In genomic region chr19:47653856-47654255, GRCh38 we compare ENCODE assay signal across 16 cellular contexts. TPM values are rescaled to one million over a fixed set of nuclear protein-coding genes. Genes with fewer than 3 reads are reported as not detected.
DNase-seq lines count a peak whose midpoint lies in the region; ATAC-seq and TF ChIP-seq lines count a peak whose summit lies in the region.
"Had no signal": no experiment of that assay in that cellular context is flagged by ENCODE, and none has a peak within 500 bp of the region (broad histone marks: within the 10 kb centered on the region; RNA-seq: fewer than 3 reads in every experiment).

No MANE protein-coding gene starts in this region.

- no peaks in the 10 kb centered on the region; the same call in none of the 2 replicates for H3K36me3 ChIP-seq in Caco-2 (ENCODE audit: control insufficient read depth, insufficient read depth, low read length)
- H3K36me3 ChIP-seq in GM23338 (ENCODE audit: insufficient read depth) = peaks cover 7% of the 10 kb centered on the region; the same call in 1 of the 2 replicates
- no peaks in the 10 kb centered on the region for H3K36me3 ChIP-seq in gastrocnemius medialis
- H3K36me3 ChIP-seq: HAP-1 had no signal

- in situ Hi-C loops in gastrocnemius medialis (cut with MboI; ENCODE audit: low sequenced_read_pairs in 4 of 4) = no loop called here

- no peak for DNase-seq in Caco-2
- no peak for DNase-seq in GM23338 (ENCODE audit: low spot score)
- DNase-seq in WTC11 (ENCODE audit: low spot score) = no peak
- DNase-seq in gastrocnemius medialis = peak; percentile 68 to 89
- no peak for DNase-seq in kidney glomerular epithelial cell (lab: John Stamatoyannopoulos, UW)
- no peak for DNase-seq in DMS153 treated with DMSO at 0.1 percent for 48 hours (lab: John Stamatoyannopoulos, UW; ENCODE audit: unreplicated experiment)
- DNase-seq: BE2C; CD4-positive, alpha-beta memory T cell; DMS153; DND-41; GDM1; HFFc6 had no signal

- H3K27ac Mint-ChIP-seq in Caco-2 (ENCODE audit: unreplicated experiment) (peak overlapping the region; percentile 31), GM23338 (no peak overlapping the region), WTC11 (0 out of 2 replicates have a peak overlapping the region, but pooled peaks have one; percentile 43)
- H3K27ac Mint-ChIP-seq: HFFc6 had no signal

- H3K9me3 ChIP-seq in Caco-2 (peaks cover 12% of the 10 kb centered on the region), gastrocnemius medialis (no peaks in the 10 kb centered on the region)
- H3K9me3 ChIP-seq: A549, BE2C, HAP-1 had no signal

- H3K4me3 Mint-ChIP-seq in Caco-2 (ENCODE audit: unreplicated experiment) (no peak overlapping the region), GM23338 (no peak overlapping the region), WTC11 (no peak overlapping the region)
- H3K4me3 Mint-ChIP-seq: CD4-positive, alpha-beta memory T cell; HFFc6 had no signal

- intact Hi-C loops in Caco-2 (cut with micrococcal nuclease; ENCODE audit: unreplicated experiment) = no loop called here
- intact Hi-C loops in gastrocnemius medialis (cut with DNase I; ENCODE audit: low total_unique reads) = no loop called here

- BruUV-seq in Caco-2 (replicated peaks; lab: Mats Ljungman, UMichigan) = no TSS peak

- H3K27me3 ChIP-seq in Caco-2 (replicated peaks; ENCODE audit: control insufficient read depth, insufficient read depth, low read length) (no peaks in the 10 kb centered on the region), GM23338 (ENCODE audit: insufficient read depth) (no peaks in the 10 kb centered on the region), gastrocnemius medialis (no peaks in the 10 kb centered on the region)
- H3K27me3 ChIP-seq: BE2C had no signal

- peaks cover 3% of the 10 kb centered on the region; the same call in 1 of the 2 replicates for H3K9me2 ChIP-seq in GM23338 (ENCODE audit: insufficient read depth)

- H3K4me1 ChIP-seq in Caco-2 (peaks cover 33% of the 10 kb centered on the region), GM23338 (ENCODE audit: insufficient read depth) (peaks cover 9% of the 10 kb centered on the region; the same call in 1 of the 2 replicates), gastrocnemius medialis (peaks cover 22 to 33% of the 10 kb centered on the region in 2 donors)
- H3K4me1 ChIP-seq: BE2C, HAP-1 had no signal

- CTCF ChIA-PET in Caco-2 (lab: Charles Lee) = no interaction called here
- CTCF ChIA-PET in WTC11 (lab: Charles Lee) = no interaction called here

- TF ChIP-seq CTCF in Caco-2 (IDR thresholded peaks at IDR 0.05; ENCODE audit: insufficient read depth in 1 of 2, low read depth in 1 of 2, low read length in 1 of 2, severe bottlenecking in 1 of 2, unreplicated experiment in 1 of 2) (no peak), GM23338 (conservative IDR thresholded peaks at IDR 0.05; ENCODE audit: low read depth in 2 of 2) (no peak), WTC11 (IDR thresholded peaks at IDR 0.05) (no peak), gastrocnemius medialis (IDR thresholded peaks at IDR 0.05 in 4 of 5, conservative IDR thresholded peaks at IDR 0.05 in 1 of 5) (no peak)

- peaks cover 35% of the 10 kb centered on the region for H4K20me1 ChIP-seq in GM23338 (replicated peaks; ENCODE audit: insufficient read depth)

- TF ChIP-seq POLR2A in gastrocnemius medialis (IDR thresholded peaks at IDR 0.05) = peak; percentile 15 to 19

- no peak overlapping the region for H2AFZ ChIP-seq in GM23338

- H3K36me3 Mint-ChIP-seq in Caco-2 (ENCODE audit: insufficient read depth, unreplicated experiment) (peaks cover 88% of the 10 kb centered on the region), GM23338 (ENCODE audit: low read depth) (peaks cover 23% of the 10 kb centered on the region), WTC11 (peaks cover 22% of the 10 kb centered on the region)

- H3K4me1 Mint-ChIP-seq in Caco-2 (ENCODE audit: low read depth, unreplicated experiment) (peaks cover 39% of the 10 kb centered on the region), GM23338 (peaks cover 4% of the 10 kb centered on the region; the same call in 1 of the 3 replicates), WTC11 (peaks cover 6% of the 10 kb centered on the region)

- no peak overlapping the region for H3K4me2 ChIP-seq in GM23338
- H3K4me2 ChIP-seq: A549 had no signal

- no peaks in the 10 kb centered on the region for H3K9me3 Mint-ChIP-seq in Caco-2 (ENCODE audit: unreplicated experiment)
- H3K9me3 Mint-ChIP-seq in GM23338 = peaks cover 4% of the 10 kb centered on the region; the same call in 1 of the 3 replicates
- peaks cover 6% of the 10 kb centered on the region for H3K9me3 Mint-ChIP-seq in WTC11
- H3K9me3 Mint-ChIP-seq: HFFc6 had no signal

- H3K27me3 Mint-ChIP-seq in Caco-2 (ENCODE audit: insufficient read depth, unreplicated experiment) = no peaks in the 10 kb centered on the region
- H3K27me3 Mint-ChIP-seq in GM23338 (ENCODE audit: insufficient read depth, low read depth, poor library complexity) = peaks cover 5% of the 10 kb centered on the region
- H3K27me3 Mint-ChIP-seq in WTC11 (ENCODE audit: low read depth) = no peaks in the 10 kb centered on the region
- H3K27me3 Mint-ChIP-seq: CD4-positive, alpha-beta memory T cell had no signal

- peaks cover 92% of the 10 kb centered on the region for H3K79me2 ChIP-seq in GM23338 (replicated peaks; ENCODE audit: insufficient read depth)

- 0 out of 2 replicates have a peak overlapping the region, but pooled peaks have one; percentile 30 for H3K27ac ChIP-seq in GM23338 (ENCODE audit: low read depth)
- H3K27ac ChIP-seq in gastrocnemius medialis = peak overlapping the region; percentile 51 to 95 (median 79)
- H3K27ac ChIP-seq: A549, C4-2B had no signal

- no peaks in the 10 kb centered on the region for H3F3A ChIP-seq in GM23338 (replicated peaks; ENCODE audit: low read depth)

- ATAC-seq in GM23338 (no peak), WTC11 (no peak), gastrocnemius medialis (peak; percentile 59 to 83)
- ATAC-seq: A549, HepG2 had no signal

- POLR2A ChIA-PET in Caco-2 (lab: Charles Lee) = no interaction called here
- POLR2A ChIA-PET in WTC11 (lab: Charles Lee) = no interaction called here

- H3K4me3 ChIP-seq in Caco-2 (ENCODE audit: low read depth, low read length) (no peak overlapping the region), GM23338 (no peak overlapping the region), gastrocnemius medialis (no peak overlapping the region)
- H3K4me3 ChIP-seq: A549, HAP-1 had no signal

TF ChIP-seq in GM23338, 12 proteins besides CTCF, POLR2A, EP300 and RAD21 (continues in another document):
- TF ChIP-seq JUNB (IDR thresholded peaks at IDR 0.05; ENCODE audit: unreplicated experiment) = no peak

TF ChIP-seq in WTC11, 78 proteins besides CTCF, POLR2A, EP300 and RAD21 (continues in another document):
- TF ChIP-seq FOXP1 (CRISPR knock-in tag; IDR thresholded peaks at IDR 0.05; ENCODE audit: borderline replicate concordance) (no peak), TCF7 (CRISPR knock-in tag; IDR thresholded peaks at IDR 0.05; ENCODE audit: low read depth) (no peak), NFE2L1 (CRISPR knock-in tag; IDR thresholded peaks at IDR 0.05) (no peak), GRHL2 (CRISPR knock-in tag; IDR thresholded peaks at IDR 0.05; ENCODE audit: insufficient replicate concordance, severe bottlenecking) (no peak)
- TF ChIP-seq, protein P1, sequence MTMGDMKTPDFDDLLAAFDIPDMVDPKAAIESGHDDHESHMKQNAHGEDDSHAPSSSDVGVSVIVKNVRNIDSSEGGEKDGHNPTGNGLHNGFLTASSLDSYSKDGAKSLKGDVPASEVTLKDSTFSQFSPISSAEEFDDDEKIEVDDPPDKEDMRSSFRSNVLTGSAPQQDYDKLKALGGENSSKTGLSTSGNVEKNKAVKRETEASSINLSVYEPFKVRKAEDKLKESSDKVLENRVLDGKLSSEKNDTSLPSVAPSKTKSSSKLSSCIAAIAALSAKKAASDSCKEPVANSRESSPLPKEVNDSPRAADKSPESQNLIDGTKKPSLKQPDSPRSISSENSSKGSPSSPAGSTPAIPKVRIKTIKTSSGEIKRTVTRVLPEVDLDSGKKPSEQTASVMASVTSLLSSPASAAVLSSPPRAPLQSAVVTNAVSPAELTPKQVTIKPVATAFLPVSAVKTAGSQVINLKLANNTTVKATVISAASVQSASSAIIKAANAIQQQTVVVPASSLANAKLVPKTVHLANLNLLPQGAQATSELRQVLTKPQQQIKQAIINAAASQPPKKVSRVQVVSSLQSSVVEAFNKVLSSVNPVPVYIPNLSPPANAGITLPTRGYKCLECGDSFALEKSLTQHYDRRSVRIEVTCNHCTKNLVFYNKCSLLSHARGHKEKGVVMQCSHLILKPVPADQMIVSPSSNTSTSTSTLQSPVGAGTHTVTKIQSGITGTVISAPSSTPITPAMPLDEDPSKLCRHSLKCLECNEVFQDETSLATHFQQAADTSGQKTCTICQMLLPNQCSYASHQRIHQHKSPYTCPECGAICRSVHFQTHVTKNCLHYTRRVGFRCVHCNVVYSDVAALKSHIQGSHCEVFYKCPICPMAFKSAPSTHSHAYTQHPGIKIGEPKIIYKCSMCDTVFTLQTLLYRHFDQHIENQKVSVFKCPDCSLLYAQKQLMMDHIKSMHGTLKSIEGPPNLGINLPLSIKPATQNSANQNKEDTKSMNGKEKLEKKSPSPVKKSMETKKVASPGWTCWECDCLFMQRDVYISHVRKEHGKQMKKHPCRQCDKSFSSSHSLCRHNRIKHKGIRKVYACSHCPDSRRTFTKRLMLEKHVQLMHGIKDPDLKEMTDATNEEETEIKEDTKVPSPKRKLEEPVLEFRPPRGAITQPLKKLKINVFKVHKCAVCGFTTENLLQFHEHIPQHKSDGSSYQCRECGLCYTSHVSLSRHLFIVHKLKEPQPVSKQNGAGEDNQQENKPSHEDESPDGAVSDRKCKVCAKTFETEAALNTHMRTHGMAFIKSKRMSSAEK (CRISPR knock-in tag; IDR thresholded peaks at IDR 0.05; ENCODE audit: borderline replicate concordance) = no peak
- TF ChIP-seq, protein P2, sequence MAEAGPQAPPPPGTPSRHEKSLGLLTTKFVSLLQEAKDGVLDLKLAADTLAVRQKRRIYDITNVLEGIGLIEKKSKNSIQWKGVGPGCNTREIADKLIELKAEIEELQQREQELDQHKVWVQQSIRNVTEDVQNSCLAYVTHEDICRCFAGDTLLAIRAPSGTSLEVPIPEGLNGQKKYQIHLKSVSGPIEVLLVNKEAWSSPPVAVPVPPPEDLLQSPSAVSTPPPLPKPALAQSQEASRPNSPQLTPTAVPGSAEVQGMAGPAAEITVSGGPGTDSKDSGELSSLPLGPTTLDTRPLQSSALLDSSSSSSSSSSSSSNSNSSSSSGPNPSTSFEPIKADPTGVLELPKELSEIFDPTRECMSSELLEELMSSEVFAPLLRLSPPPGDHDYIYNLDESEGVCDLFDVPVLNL (CRISPR knock-in tag; IDR thresholded peaks at IDR 0.05; ENCODE audit: borderline replicate concordance, low read depth) = no peak

RNA-seq across cellular contexts. Expression of gene BICRA, which starts 44.9 kb away (rescaled TPM):
- 34.3 and 38.8 TPM in 2 replicates for total RNA-seq in Caco-2 (2022)
- total RNA-seq in GM23338 (2014; rRNA removed; shearing (Covaris generic)) = 37.7 and 40.1 TPM in 2 replicates
- 7.0 and 8.2 TPM in 2 replicates for polyA plus RNA-seq in GM23338 (2016; fragmentation: Nextera tagmentation; extraction: Ambion mirVana)
- total RNA-seq in WTC11 (2021) = 23.0 to 30.3 TPM (median 26.0 TPM) in 3 replicates
- total RNA-seq in gastrocnemius medialis = 10 to 100 TPM in 3 of 4 donors, 1 to 10 TPM in 1; 8.4 to 35.2 (median 28.7) TPM

RNA-seq across cellular contexts. Expression of gene EHD2, which starts 59.4 kb away (rescaled TPM):
- total RNA-seq in Caco-2 (2022) (13.3 and 14.6 TPM in 2 replicates), WTC11 (2021) (11.8 to 15.5 TPM (median 15.4 TPM) in 3 replicates), gastrocnemius medialis (10 to 100 TPM; 10.9 to 46.6 (median 33.8) TPM)
- 10.8 and 11.7 TPM in 2 replicates for total RNA-seq in GM23338 (2014; rRNA removed; shearing (Covaris generic))
- polyA plus RNA-seq in GM23338 (2016; fragmentation: Nextera tagmentation; extraction: Ambion mirVana) = 6.6 TPM in 2 replicates
- total RNA-seq: CD4-positive, alpha-beta memory T cell had no signal
- polyA plus RNA-seq: CD4-positive, alpha-beta memory T cell had no signal

Comparison
In these comparisons a context has a peak if more than half of its experiments do, and no peak if none do; other contexts are left out.
1. DNase-seq: peak in gastrocnemius medialis (2 of 2); none in Caco-2 (0 of 2), GM23338 (single experiment), WTC11 (single experiment), kidney glomerular epithelial cell (single experiment) and DMS153 treated with DMSO at 0.1 percent for 48 hours (single experiment).
2. ATAC-seq: peak in gastrocnemius medialis (2 of 2); none in GM23338 (single experiment) and WTC11 (single experiment).